In the genomic region with DNA sequence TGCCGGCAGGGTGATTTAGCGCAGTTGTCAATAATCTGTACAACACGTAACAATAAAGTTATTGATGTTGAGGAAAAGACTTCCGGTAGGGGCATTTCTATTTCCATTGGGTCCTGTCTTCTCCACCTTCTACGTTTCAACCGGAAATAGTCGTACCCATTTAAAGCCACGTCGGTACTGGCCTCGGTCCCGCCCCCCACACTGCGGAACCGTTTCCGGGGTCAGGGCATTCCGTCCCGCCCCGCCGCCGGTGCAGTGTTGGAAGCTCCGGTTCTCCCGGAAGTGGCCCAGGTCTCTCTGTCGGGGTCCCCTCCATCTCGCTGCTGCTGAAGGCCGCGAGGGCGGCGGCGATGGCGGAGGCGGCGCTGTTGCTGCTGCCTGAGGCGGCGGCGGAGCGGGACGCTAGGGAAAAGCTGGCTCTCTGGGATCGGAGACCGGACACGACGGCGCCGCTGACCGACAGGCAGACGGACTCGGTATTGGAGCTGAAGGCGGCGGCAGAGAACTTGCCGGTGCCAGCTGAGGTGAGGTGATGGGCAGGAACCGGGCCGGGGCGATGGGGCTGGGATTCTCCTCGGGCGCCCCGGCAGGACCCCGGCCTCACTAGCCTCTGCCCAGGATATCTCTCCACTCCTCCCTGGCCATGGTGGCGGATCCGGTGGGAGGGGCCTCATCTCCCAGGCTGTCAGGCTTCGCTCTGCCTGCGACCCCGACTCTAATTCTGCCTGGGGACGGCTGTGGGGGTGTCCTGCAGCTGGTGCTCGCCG, we compare ENCODE assay signal across 8 cellular contexts. TPM values are rescaled to one million over a fixed set of nuclear protein-coding genes. Genes with fewer than 3 reads are reported as not detected.
A peak's percentile ranks its signal among the peaks of the same experiment; 100 is the strongest.
DNase-seq lines count a peak whose midpoint lies in the region; ATAC-seq and TF ChIP-seq lines count a peak whose summit lies in the region.

A gene with protein sequence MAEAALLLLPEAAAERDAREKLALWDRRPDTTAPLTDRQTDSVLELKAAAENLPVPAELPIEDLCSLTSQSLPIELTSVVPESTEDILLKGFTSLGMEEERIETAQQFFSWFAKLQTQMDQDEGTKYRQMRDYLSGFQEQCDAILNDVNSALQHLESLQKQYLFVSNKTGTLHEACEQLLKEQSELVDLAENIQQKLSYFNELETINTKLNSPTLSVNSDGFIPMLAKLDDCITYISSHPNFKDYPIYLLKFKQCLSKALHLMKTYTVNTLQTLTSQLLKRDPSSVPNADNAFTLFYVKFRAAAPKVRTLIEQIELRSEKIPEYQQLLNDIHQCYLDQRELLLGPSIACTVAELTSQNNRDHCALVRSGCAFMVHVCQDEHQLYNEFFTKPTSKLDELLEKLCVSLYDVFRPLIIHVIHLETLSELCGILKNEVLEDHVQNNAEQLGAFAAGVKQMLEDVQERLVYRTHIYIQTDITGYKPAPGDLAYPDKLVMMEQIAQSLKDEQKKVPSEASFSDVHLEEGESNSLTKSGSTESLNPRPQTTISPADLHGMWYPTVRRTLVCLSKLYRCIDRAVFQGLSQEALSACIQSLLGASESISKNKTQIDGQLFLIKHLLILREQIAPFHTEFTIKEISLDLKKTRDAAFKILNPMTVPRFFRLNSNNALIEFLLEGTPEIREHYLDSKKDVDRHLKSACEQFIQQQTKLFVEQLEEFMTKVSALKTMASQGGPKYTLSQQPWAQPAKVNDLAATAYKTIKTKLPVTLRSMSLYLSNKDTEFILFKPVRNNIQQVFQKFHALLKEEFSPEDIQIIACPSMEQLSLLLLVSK (plus strand): TSS at position 253 of the 767 bp plus-strand sequence. CDS start 98 bp downstream, at position 351.

- peaks cover 1 to 5% (median 4%) of the 10 kb centered on the region in 11 experiments; a peak in 17 of 22 replicates for H3K9me3 ChIP-seq in BLaER1 treated with 17β-estradiol and CSF1 and Interleukin-3, amounts not matched to agents 10 nM and 100 nM (replicated peaks in 1 of 11)

- peaks cover 1% of the 10 kb centered on the region for H3K9me3 Mint-ChIP-seq in activated CD4-positive, alpha-beta T cell treated with anti-CD3 and anti-CD28 coated beads, Interleukin-2, amount 10 ng/mL, durations not matched to agents 7 days and 5 days

- DNase-seq in NCI-H69 (lab: John Stamatoyannopoulos, UW) (peak; percentile 94), coronary artery (ENCODE audit: low spot score) (peak; percentile 96)
- peak; percentile 96 for DNase-seq in activated CD4-positive, alpha-beta T cell treated with anti-CD3 and anti-CD28 coated beads, Interleukin-2, amount 10 ng/mL, durations not matched to agents 7 days and 5 days
- peak; percentile 86 to 92 for DNase-seq in stimulated activated CD4-positive, alpha-beta T cell treated with anti-CD3 and anti-CD28 coated beads, Interleukin-1b, Interleukin-23, amount 100 ng/mL, for 4 hours (ENCODE audit: low read depth in 2 of 2)

- H3K4me3 Mint-ChIP-seq in activated CD4-positive, alpha-beta T cell treated with anti-CD3 and anti-CD28 coated beads, Interleukin-2, amount 10 ng/mL, durations not matched to agents 7 days and 5 days = peak within 1 kb of the TSS; percentile 85

- peak within 1 kb of the TSS; percentile 88 to 97 (median 94) for H3K9ac ChIP-seq in BLaER1 treated with 17β-estradiol and CSF1 and Interleukin-3, amounts not matched to agents 10 nM and 100 nM

- POLR2A ChIA-PET in activated CD4-positive, alpha-beta T cell treated with anti-CD3 and anti-CD28 coated beads, Interleukin-2, amount 10 ng/mL, durations not matched to agents 7 days and 5 days (lab: Charles Lee) = interaction anchor here (0.8 kb wide), 1 partner anchor 12 kb away, joined by 3 read pairs; no protein-coding TSS in a partner anchor

- peak within 1 kb of the TSS; percentile 94 for H3K27ac Mint-ChIP-seq in activated CD4-positive, alpha-beta T cell treated with anti-CD3 and anti-CD28 coated beads, Interleukin-2, amount 10 ng/mL, durations not matched to agents 7 days and 5 days

- H3K36me3 ChIP-seq in BLaER1 treated with 17β-estradiol and CSF1 and Interleukin-3, amounts not matched to agents 10 nM and 100 nM = peaks cover 0 to 24% (median 12%) of the 10 kb centered on the region in 11 experiments; a peak in 5 of 22 replicates

- CTCF ChIA-PET in activated CD4-positive, alpha-beta T cell treated with anti-CD3 and anti-CD28 coated beads, Interleukin-2, amount 10 ng/mL, durations not matched to agents 7 days and 5 days (lab: Charles Lee) = interaction anchor here (0.7 to 1.8 kb wide), 9 partner anchors 9 to 95 kb away, joined by 3 to 7 read pairs (median 4); a partner anchor contains a TSS

- peaks cover 18% of the 10 kb centered on the region for H3K36me3 Mint-ChIP-seq in activated CD4-positive, alpha-beta T cell treated with anti-CD3 and anti-CD28 coated beads, Interleukin-2, amount 10 ng/mL, durations not matched to agents 7 days and 5 days (ENCODE audit: low read depth)

- H3K4me1 ChIP-seq in BLaER1 treated with 17β-estradiol and CSF1 and Interleukin-3, amounts not matched to agents 10 nM and 100 nM = peaks cover 22 to 37% (median 30%) of the 10 kb centered on the region in 10 experiments

- ATAC-seq in GM19328 (IDR thresholded peaks at IDR 0.05; ENCODE audit: unreplicated experiment) (peak; percentile 88), HG03520 (IDR thresholded peaks at IDR 0.05; ENCODE audit: unreplicated experiment) (peak; percentile 95)

- peak within 1 kb of the TSS; percentile 86 to 96 (median 91) for H3K27ac ChIP-seq in BLaER1 treated with 17β-estradiol and CSF1 and Interleukin-3, amounts not matched to agents 10 nM and 100 nM
- H3K27ac ChIP-seq in coronary artery = peak within 1 kb of the TSS; percentile 61 to 97
- H3K27ac ChIP-seq in layer of hippocampus (ENCODE audit: low read depth, low read length) = peak within 1 kb of the TSS; percentile 75

- H3K27me3 Mint-ChIP-seq in activated CD4-positive, alpha-beta T cell treated with anti-CD3 and anti-CD28 coated beads, Interleukin-2, amount 10 ng/mL, durations not matched to agents 7 days and 5 days = peaks cover 3% of the 10 kb centered on the region

- H4K20me1 ChIP-seq in BLaER1 treated with 17β-estradiol and CSF1 and Interleukin-3, amounts not matched to agents 10 nM and 100 nM = peaks cover 21 to 49% (median 43%) of the 10 kb centered on the region in 11 experiments; a peak in 20 of 22 replicates

- H3K4me2 ChIP-seq in BLaER1 treated with 17β-estradiol and CSF1 and Interleukin-3, amounts not matched to agents 10 nM and 100 nM = peak within 1 kb of the TSS; percentile 83 to 95 (median 91)

- no peaks in the 10 kb centered on the region for H3K27me3 ChIP-seq in BLaER1 treated with 17β-estradiol and CSF1 and Interleukin-3, amounts not matched to agents 10 nM and 100 nM
- no peaks in the 10 kb centered on the region for H3K27me3 ChIP-seq in layer of hippocampus (ENCODE audit: control insufficient read depth, insufficient read depth, low read length)

- no peak for TF ChIP-seq CTCF in coronary artery (IDR thresholded peaks at IDR 0.05)

- H3K4me3 ChIP-seq in BLaER1 treated with 17β-estradiol and CSF1 and Interleukin-3, amounts not matched to agents 10 nM and 100 nM = peak within 1 kb of the TSS; percentile 83 to 98 (median 90)
- H3K4me3 ChIP-seq in coronary artery = peak within 1 kb of the TSS; percentile 89

- peaks cover 42% of the 10 kb centered on the region for H3K4me1 Mint-ChIP-seq in activated CD4-positive, alpha-beta T cell treated with anti-CD3 and anti-CD28 coated beads, Interleukin-2, amount 10 ng/mL, durations not matched to agents 7 days and 5 days

RNA-seq across cellular contexts. Expression of the gene that starts here (rescaled TPM):
- 10 to 100 TPM; 20.9 to 25.0 TPM for total RNA-seq in activated CD4-positive, alpha-beta T cell treated with anti-CD3 and anti-CD28 coated beads, Interleukin-2, amount 10 ng/mL, durations not matched to agents 7 days and 5 days

Comparison
In these comparisons a context has a peak if more than half of its experiments do, and no peak if none do; other contexts are left out.
1. Peak in every context shown above with its lines: DNase-seq, ATAC-seq, H3K4me3 ChIP-seq and H3K27ac ChIP-seq.